Comparison of ENCODE assay signal across 19 cellular contexts in the genomic region with DNA sequence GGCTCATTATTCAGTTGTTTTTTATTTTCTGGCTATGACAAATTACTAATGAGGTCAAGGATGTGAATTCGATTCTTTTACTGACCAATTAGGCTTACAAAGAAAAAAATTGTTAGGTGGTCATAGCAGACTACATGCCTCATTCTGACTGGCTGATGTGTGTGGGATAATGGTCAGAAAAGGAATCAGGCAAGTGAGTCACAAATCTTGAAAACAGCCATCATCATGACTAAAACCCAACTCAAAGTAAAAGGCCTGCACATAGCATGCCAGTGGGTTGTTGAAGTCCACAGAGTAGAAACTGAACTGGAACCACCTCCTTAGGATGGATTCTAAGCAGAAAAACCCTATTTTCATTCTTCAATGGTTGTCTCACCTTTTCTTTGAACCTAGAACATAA. TPM values are rescaled to one million over a fixed set of nuclear protein-coding genes. Genes with fewer than 3 reads are reported as not detected.
DNase-seq lines count a peak whose midpoint lies in the region; ATAC-seq, FAIRE-seq and TF ChIP-seq lines count a peak whose summit lies in the region.
"Had no signal": no experiment of that assay in that cellular context is flagged by ENCODE, and none has a peak within 500 bp of the region (broad histone marks: within the 10 kb centered on the region; RNA-seq: fewer than 3 reads in every experiment).

No MANE protein-coding gene starts in this region.

- no peak overlapping the region for H2AFZ ChIP-seq in astrocyte (ENCODE audit: low read depth, low read length)

- no peak for TF ChIP-seq CTCF in AG04450 (IDR thresholded peaks at IDR 0.05; ENCODE audit: low read depth, low read length)
- no peak for TF ChIP-seq CTCF in astrocyte (IDR thresholded peaks at IDR 0.05; ENCODE audit: insufficient read depth, low read depth, low read length)
- no peak for TF ChIP-seq CTCF in mesothelial cell of epicardium (IDR thresholded peaks at IDR 0.05; ENCODE audit: unreplicated experiment)

- FAIRE-seq in GM12892 (lab: Jason Lieb, UNC) (peak; percentile 33), astrocyte (lab: Jason Lieb, UNC) (peak; percentile 100)
- FAIRE-seq: K562 had no signal

- peak overlapping the region; percentile 3 for H3K9ac ChIP-seq in astrocyte (ENCODE audit: low read length)

- H3K27ac ChIP-seq in AG04450 (ENCODE audit: low read depth, low read length) = no peak overlapping the region
- peak overlapping the region; percentile 63 for H3K27ac ChIP-seq in astrocyte (ENCODE audit: low read depth, low read length)
- H3K27ac ChIP-seq: ascending aorta, neutrophil, SJCRH30, upper lobe of right lung had no signal

- H3K27me3 ChIP-seq in AG04450 (ENCODE audit: control insufficient read depth, insufficient read depth, low read length) (no peaks in the 10 kb centered on the region), astrocyte (ENCODE audit: insufficient read depth, low read length) (no peaks in the 10 kb centered on the region)
- H3K27me3 ChIP-seq: ascending aorta, neutrophil, SJCRH30, upper lobe of right lung had no signal

- no peaks in the 10 kb centered on the region for H4K20me1 ChIP-seq in astrocyte (ENCODE audit: insufficient read depth, low read length)

- DNase-seq in AG04450 (ENCODE audit: low read depth, low spot score) = peak; percentile 42
- no peak for DNase-seq in GM12892 (ENCODE audit: insufficient read length)
- DNase-seq in astrocyte (ENCODE audit: low read depth) = peak; percentile 92
- peak; percentile 84 for DNase-seq in iris pigment epithelial cell (ENCODE audit: low read depth)
- DNase-seq in DMS153 (lab: John Stamatoyannopoulos, UW) = no peak
- DNase-seq in D341Med (ENCODE audit: low spot score) = no peak
- DNase-seq in mesothelial cell of epicardium (ENCODE audit: low spot score in 2 of 2, unreplicated experiment in 2 of 2) = no peak
- DNase-seq: H9, NCI-H1436, NCI-H446, SJCRH30, upper lobe of right lung had no signal

- H3K36me3 Mint-ChIP-seq in astrocyte (ENCODE audit: low read depth, unreplicated experiment) = peaks cover 9% of the 10 kb centered on the region
- peaks cover 32% of the 10 kb centered on the region for H3K36me3 Mint-ChIP-seq in mesothelial cell of epicardium

- POLR2A ChIA-PET in AG04450 (lab: Yijun Ruan, JAX) = no interaction called here

- H3K4me3 Mint-ChIP-seq in astrocyte (ENCODE audit: unreplicated experiment) (no peak overlapping the region), mesothelial cell of epicardium (no peak overlapping the region)
- H3K4me3 Mint-ChIP-seq: activated T-helper 1 cell treated with anti-CD3 and anti-CD28 coated beads, Interleukin-12 subunit alpha, Interleukin-12 subunit beta, Interleukin-2, Interleukin-4 antibody, amounts not matched to agents 30 ng/mL and 10 ng/mL and 1 ng/mL, durations not matched to agents 14 hours and 24 hours and 36 hours; H9; memory B cell; stimulated activated memory B cell treated with anti-CD40 and anti-IgM and Interleukin-4, amounts not matched to agents 10 μg/mL and 1 μg/mL and 100 μg/mL, for 72 hours had no signal

- H3K27me3 Mint-ChIP-seq in astrocyte (ENCODE audit: low read depth, unreplicated experiment) = no peaks in the 10 kb centered on the region
- no peaks in the 10 kb centered on the region for H3K27me3 Mint-ChIP-seq in mesothelial cell of epicardium (ENCODE audit: low read depth)
- H3K27me3 Mint-ChIP-seq: memory B cell; stimulated activated memory B cell treated with anti-CD40 and anti-IgM and Interleukin-4, amounts not matched to agents 10 μg/mL and 1 μg/mL and 100 μg/mL, for 72 hours had no signal

- H3K9me3 ChIP-seq in AG04450 (ENCODE audit: control insufficient read depth, insufficient read depth, low read length) (peaks cover 4% of the 10 kb centered on the region; the same call in 1 of the 2 replicates), astrocyte (ENCODE audit: insufficient read depth, low read depth, low read length) (no peaks in the 10 kb centered on the region)
- H3K9me3 ChIP-seq: ascending aorta, neutrophil, upper lobe of right lung had no signal

- H3K36me3 ChIP-seq in astrocyte (ENCODE audit: insufficient read depth, low read length) = peaks cover 3% of the 10 kb centered on the region
- H3K36me3 ChIP-seq: neutrophil, upper lobe of right lung had no signal

- no peaks in the 10 kb centered on the region for H3K4me1 ChIP-seq in astrocyte (ENCODE audit: insufficient read depth, low read length)
- H3K4me1 ChIP-seq: ascending aorta, SJCRH30, upper lobe of right lung had no signal

- no peak overlapping the region for H3K4me3 ChIP-seq in AG04450 (ENCODE audit: low read depth, low read length)
- H3K4me3 ChIP-seq in astrocyte (ENCODE audit: insufficient read depth, low read depth, low read length) = no peak overlapping the region
- H3K4me3 ChIP-seq: ascending aorta, K562, SJCRH30, upper lobe of right lung had no signal

- no peaks in the 10 kb centered on the region for H3K79me2 ChIP-seq in astrocyte (ENCODE audit: insufficient read depth, low read length)

- H3K4me1 Mint-ChIP-seq in astrocyte (ENCODE audit: low read depth, unreplicated experiment) (peaks cover 10% of the 10 kb centered on the region), mesothelial cell of epicardium (peaks cover 22% of the 10 kb centered on the region)
- H3K4me1 Mint-ChIP-seq: H9; memory B cell; stimulated activated memory B cell treated with anti-CD40 and anti-IgM and Interleukin-4, amounts not matched to agents 10 μg/mL and 1 μg/mL and 100 μg/mL, for 72 hours had no signal

- CTCF ChIA-PET in AG04450 (lab: Charles Lee) = no interaction called here

- no peak for TF ChIP-seq POLR2A in GM12892 (IDR thresholded peaks at IDR 0.05; ENCODE audit: low read depth, low read length)

- ATAC-seq in GM19395 (IDR thresholded peaks at IDR 0.05; ENCODE audit: unreplicated experiment) = no peak
- ATAC-seq: K562; stimulated activated memory B cell treated with anti-CD40 and anti-IgM and Interleukin-4, amounts not matched to agents 10 μg/mL and 1 μg/mL and 100 μg/mL, for 72 hours; upper lobe of right lung had no signal

- H3K4me2 ChIP-seq in astrocyte (ENCODE audit: low read length) = peak overlapping the region; percentile 19

- peak overlapping the region; percentile 81 for H3K27ac Mint-ChIP-seq in astrocyte (ENCODE audit: unreplicated experiment)
- H3K27ac Mint-ChIP-seq in mesothelial cell of epicardium = no peak overlapping the region
- H3K27ac Mint-ChIP-seq: activated T-helper 1 cell treated with anti-CD3 and anti-CD28 coated beads, Interleukin-12 subunit alpha, Interleukin-12 subunit beta, Interleukin-2, Interleukin-4 antibody, amounts not matched to agents 30 ng/mL and 10 ng/mL and 1 ng/mL, durations not matched to agents 14 hours and 24 hours and 36 hours; memory B cell; stimulated activated memory B cell treated with anti-CD40 and anti-IgM and Interleukin-4, amounts not matched to agents 10 μg/mL and 1 μg/mL and 100 μg/mL, for 72 hours had no signal

- H3K9me3 Mint-ChIP-seq in astrocyte (ENCODE audit: unreplicated experiment) (peaks cover 2% of the 10 kb centered on the region), mesothelial cell of epicardium (no peaks in the 10 kb centered on the region)
- H3K9me3 Mint-ChIP-seq: activated T-helper 1 cell treated with anti-CD3 and anti-CD28 coated beads, Interleukin-12 subunit alpha, Interleukin-12 subunit beta, Interleukin-2, Interleukin-4 antibody, amounts not matched to agents 30 ng/mL and 10 ng/mL and 1 ng/mL, durations not matched to agents 14 hours and 24 hours and 36 hours; memory B cell; stimulated activated memory B cell treated with anti-CD40 and anti-IgM and Interleukin-4, amounts not matched to agents 10 μg/mL and 1 μg/mL and 100 μg/mL, for 72 hours had no signal

RNA-seq across cellular contexts. Expression of a gene that starts 8.6 kb away (rescaled TPM):
- polyA plus RNA-seq in AG04450 (2011; rRNA removed) = 9.1 and 13.0 TPM in 2 replicates
- 12.1 and 14.6 TPM in 2 replicates for polyA minus RNA-seq in AG04450 (2011; rRNA and poly(A)+ RNA removed)
- 5.7 TPM for polyA plus RNA-seq in GM12892 (2012; ENCODE audit: missing spikeins)
- total RNA-seq in astrocyte (16.8 and 18.1 TPM in 2 replicates), mesothelial cell of epicardium (19.8 to 22.0 TPM (median 20.6 TPM) in 3 replicates)

RNA-seq across cellular contexts. Expression of a gene that starts 8.9 kb away (rescaled TPM):
- polyA plus RNA-seq in AG04450 (2011; rRNA removed) = 123 and 135 TPM in 2 replicates
- polyA minus RNA-seq in AG04450 (2011; rRNA and poly(A)+ RNA removed) = 158 and 166 TPM in 2 replicates
- polyA plus RNA-seq in GM12892 (2012; ENCODE audit: missing spikeins) = 40.4 TPM
- total RNA-seq in astrocyte = 73.1 and 80.1 TPM in 2 replicates
- total RNA-seq in mesothelial cell of epicardium = 94.0 to 103 TPM (median 97.6 TPM) in 3 replicates

Comparison
In these comparisons a context has a peak if more than half of its experiments do, and no peak if none do; other contexts are left out.
1. DNase-seq: peak in AG04450 (single experiment), astrocyte (single experiment) and iris pigment epithelial cell (single experiment); none in GM12892 (single experiment), DMS153 (single experiment), D341Med (single experiment) and mesothelial cell of epicardium (0 of 2).